ENCODE assay signal across 8 cellular contexts in genomic region chr9:133787749-133788015, GRCh38. TPM values are rescaled to one million over a fixed set of nuclear protein-coding genes. Genes with fewer than 3 reads are reported as not detected.
DNase-seq lines count a peak whose midpoint lies in the region; ATAC-seq and TF ChIP-seq lines count a peak whose summit lies in the region.

No MANE protein-coding gene starts in this region.

- intact Hi-C loops in sciatic nerve (cut with DNase I): no loop called here

- no peak for TF ChIP-seq CTCF in astrocyte of the spinal cord (IDR thresholded peaks at IDR 0.05; ENCODE audit: low read depth, low read length)

- in situ Hi-C loops in astrocyte of the spinal cord (cut with HindIII; ENCODE audit: low sequenced_read_pairs): loop anchor here (25.0 kb wide), 1 partner anchor 225 kb away; no protein-coding TSS in a partner anchor

- DNase-seq in NCI-H82 (lab: John Stamatoyannopoulos, UW) (peak; percentile 46), NCI-H82 treated with DMSO at 0.1 percent for 48 hours (lab: John Stamatoyannopoulos, UW; ENCODE audit: unreplicated experiment) (no peak), astrocyte of the spinal cord (ENCODE audit: low read depth, low spot score) (peak; percentile 36), sciatic nerve (ENCODE audit: low spot score) (no peak), NCI-H446 treated with DMSO at 0.1 percent for 48 hours (lab: John Stamatoyannopoulos, UW) (no peak), DMS79 treated with DMSO at 0.1 percent for 48 hours (lab: John Stamatoyannopoulos, UW) (no peak)
- DNase-seq in activated effector memory CD4-positive, alpha-beta T cell treated with anti-CD3 and anti-CD28 coated beads, Interleukin-2, amount 50 U/mL, for 16 hours: no peak

- ATAC-seq in HG03139 (IDR thresholded peaks at IDR 0.05; ENCODE audit: unreplicated experiment) (peak; percentile 51), sciatic nerve (peak; percentile 66)

- H3K4me3 ChIP-seq in astrocyte of the spinal cord (ENCODE audit: low read depth, low read length): no peak overlapping the region

RNA-seq across cellular contexts. Expression of gene SARDH, which starts 49.5 kb away (rescaled TPM):
- total RNA-seq in sciatic nerve: 6.0 TPM

Comparison
In these comparisons a context has a peak if more than half of its experiments do, and no peak if none do; other contexts are left out.
1. DNase-seq: peak in NCI-H82 (single experiment) and astrocyte of the spinal cord (single experiment); none in NCI-H82 treated with DMSO at 0.1 percent for 48 hours (single experiment), sciatic nerve (single experiment), activated effector memory CD4-positive, alpha-beta T cell treated with anti-CD3 and anti-CD28 coated beads, Interleukin-2, amount 50 U/mL, for 16 hours (single experiment), NCI-H446 treated with DMSO at 0.1 percent for 48 hours (single experiment) and DMS79 treated with DMSO at 0.1 percent for 48 hours (single experiment).